8 cellular contexts compared by ENCODE assay signal in the genomic region with DNA sequence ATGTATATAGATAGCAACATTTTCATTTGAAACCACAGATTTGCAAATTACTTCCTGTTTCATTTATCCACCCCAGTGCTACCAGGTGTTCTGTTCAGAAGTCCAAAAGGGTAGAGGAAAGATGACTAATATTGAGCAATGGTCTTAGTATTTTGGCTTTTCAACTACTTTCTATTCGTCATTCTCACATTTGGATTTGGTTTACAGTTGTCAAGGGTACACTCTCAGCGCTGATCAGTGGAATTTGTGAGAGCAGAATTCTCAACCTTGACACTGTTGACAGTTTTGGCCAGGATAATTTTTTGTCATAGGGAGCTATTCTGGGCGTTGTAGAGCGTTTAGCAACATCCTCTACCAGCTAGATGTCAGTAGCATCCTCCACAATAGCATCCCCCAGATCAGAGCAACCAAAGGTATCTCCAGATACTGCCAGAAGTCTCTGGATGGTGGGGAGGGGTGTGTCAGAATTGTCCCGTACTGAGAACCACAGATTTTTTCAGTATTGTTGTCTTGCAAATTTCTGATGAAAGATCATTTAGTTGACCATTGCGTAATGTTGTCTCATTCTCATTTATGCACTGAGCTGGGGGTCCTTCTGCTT. TPM values are rescaled to one million over a fixed set of nuclear protein-coding genes. Genes with fewer than 3 reads are reported as not detected.
DNase-seq lines count a peak whose midpoint lies in the region; ATAC-seq and TF ChIP-seq lines count a peak whose summit lies in the region.

No MANE protein-coding gene starts in this region.

- H3K9me2 ChIP-seq in PC-9 (ENCODE audit: insufficient read depth): no peaks in the 10 kb centered on the region

- no peaks in the 10 kb centered on the region for H3K9me3 Mint-ChIP-seq in CD4-positive, alpha-beta memory T cell
- H3K9me3 Mint-ChIP-seq in activated naive CD4-positive, alpha-beta T cell treated with anti-CD3 and anti-CD28 coated beads, Interleukin-2, amount 50 U/mL, for 24 hours: no peaks in the 10 kb centered on the region
- no peaks in the 10 kb centered on the region for H3K9me3 Mint-ChIP-seq in stimulated activated naive CD8-positive, alpha-beta T cell treated with anti-CD3 and anti-CD28 coated beads, Interleukin-15, Interleukin-2, amounts not matched to agents 100 ng/mL and 50 ng/mL, for 24 hours

- no peak overlapping the region for H3K4me2 ChIP-seq in PC-9

- intact Hi-C loops in CD4-positive, alpha-beta memory T cell (cut with micrococcal nuclease): no loop called here
- intact Hi-C loops in PC-9 (cut with micrococcal nuclease; ENCODE audit: unreplicated experiment): no loop called here

- no peaks in the 10 kb centered on the region for H4K20me1 ChIP-seq in PC-9 (ENCODE audit: insufficient read depth)

- H3K4me3 ChIP-seq in CD4-positive, alpha-beta memory T cell (ENCODE audit: low read length in 2 of 2): no peak overlapping the region
- no peak overlapping the region for H3K4me3 ChIP-seq in PC-9

- peaks cover 11% of the 10 kb centered on the region; the same call in 1 of the 2 replicates for H3K79me2 ChIP-seq in PC-9 (ENCODE audit: low read depth)

- CTCF ChIA-PET in CD4-positive, alpha-beta memory T cell (lab: Charles Lee; ENCODE audit: partially characterized antibody): interaction anchor here (1.0 to 1.9 kb wide), 4 partner anchors 33 to 48 kb away, joined by 3 to 16 read pairs (median 3); a partner anchor contains a TSS
- CTCF ChIA-PET in PC-9 (lab: Charles Lee): interaction anchor here (0.7 kb wide), 1 partner anchor 125 kb away, joined by 5 read pairs; no protein-coding TSS in a partner anchor

- peaks cover 11% of the 10 kb centered on the region for H3F3A ChIP-seq in PC-9 (ENCODE audit: insufficient read depth, low read depth)

- H3K4me3 Mint-ChIP-seq in CD4-positive, alpha-beta memory T cell: peak overlapping the region in 7 of 8 donors; percentile 47 to 83 (median 67)
- peak overlapping the region; percentile 81 for H3K4me3 Mint-ChIP-seq in activated naive CD4-positive, alpha-beta T cell treated with anti-CD3 and anti-CD28 coated beads, Interleukin-2, amount 50 U/mL, for 24 hours
- H3K4me3 Mint-ChIP-seq in stimulated activated naive CD8-positive, alpha-beta T cell treated with anti-CD3 and anti-CD28 coated beads, Interleukin-15, Interleukin-2, amounts not matched to agents 100 ng/mL and 50 ng/mL, for 24 hours: peak overlapping the region; percentile 99

- no peak for TF ChIP-seq CTCF in PC-9 (conservative IDR thresholded peaks at IDR 0.05)

- H3K27me3 ChIP-seq in CD4-positive, alpha-beta memory T cell (ENCODE audit: insufficient read depth, low read length): no peaks in the 10 kb centered on the region
- no peaks in the 10 kb centered on the region for H3K27me3 ChIP-seq in PC-9 (ENCODE audit: insufficient read depth, low read depth)

- no peaks in the 10 kb centered on the region for H3K27me3 Mint-ChIP-seq in CD4-positive, alpha-beta memory T cell
- H3K27me3 Mint-ChIP-seq in activated naive CD4-positive, alpha-beta T cell treated with anti-CD3 and anti-CD28 coated beads, Interleukin-2, amount 50 U/mL, for 24 hours: no peaks in the 10 kb centered on the region
- no peaks in the 10 kb centered on the region for H3K27me3 Mint-ChIP-seq in stimulated activated naive CD8-positive, alpha-beta T cell treated with anti-CD3 and anti-CD28 coated beads, Interleukin-15, Interleukin-2, amounts not matched to agents 100 ng/mL and 50 ng/mL, for 24 hours

- no peak overlapping the region for H2AFZ ChIP-seq in PC-9

- H3K36me3 ChIP-seq in CD4-positive, alpha-beta memory T cell (ENCODE audit: insufficient read depth, low read length): peaks cover 5% of the 10 kb centered on the region
- no peaks in the 10 kb centered on the region for H3K36me3 ChIP-seq in PC-9 (ENCODE audit: low read depth)

- H3K4me1 Mint-ChIP-seq in CD4-positive, alpha-beta memory T cell: peaks cover 29 to 68% (median 45%) of the 10 kb centered on the region in 4 donors
- H3K4me1 Mint-ChIP-seq in activated naive CD4-positive, alpha-beta T cell treated with anti-CD3 and anti-CD28 coated beads, Interleukin-2, amount 50 U/mL, for 24 hours: peaks cover 62% of the 10 kb centered on the region
- H3K4me1 Mint-ChIP-seq in stimulated activated naive CD8-positive, alpha-beta T cell treated with anti-CD3 and anti-CD28 coated beads, Interleukin-15, Interleukin-2, amounts not matched to agents 100 ng/mL and 50 ng/mL, for 24 hours (ENCODE audit: low read depth): peaks cover 68% of the 10 kb centered on the region

- no TSS peak for BruUV-seq in PC-9 (replicated peaks; lab: Mats Ljungman, UMichigan)

- peak overlapping the region; percentile 44 for H3K27ac ChIP-seq in CD4-positive, alpha-beta memory T cell (ENCODE audit: low read depth, low read length)
- H3K27ac ChIP-seq in PC-9: no peak overlapping the region

- H3K9me3 ChIP-seq in CD4-positive, alpha-beta memory T cell (ENCODE audit: control insufficient read depth in 1 of 2, low read length in 2 of 2): no peaks in the 10 kb centered on the region
- no peaks in the 10 kb centered on the region for H3K9me3 ChIP-seq in PC-9 (ENCODE audit: insufficient read depth, low read depth)

- peaks cover 12 to 42% of the 10 kb centered on the region in 2 donors for H3K36me3 Mint-ChIP-seq in CD4-positive, alpha-beta memory T cell
- peaks cover 10% of the 10 kb centered on the region for H3K36me3 Mint-ChIP-seq in activated naive CD4-positive, alpha-beta T cell treated with anti-CD3 and anti-CD28 coated beads, Interleukin-2, amount 50 U/mL, for 24 hours
- H3K36me3 Mint-ChIP-seq in stimulated activated naive CD8-positive, alpha-beta T cell treated with anti-CD3 and anti-CD28 coated beads, Interleukin-15, Interleukin-2, amounts not matched to agents 100 ng/mL and 50 ng/mL, for 24 hours (ENCODE audit: low read depth): peaks cover 43% of the 10 kb centered on the region

- peak; percentile 24 to 52 (median 33) for DNase-seq in CD4-positive, alpha-beta memory T cell
- no peak for DNase-seq in glomerular visceral epithelial cell (ENCODE audit: extremely low spot score)
- no peak for DNase-seq in NCI-H1105 (lab: John Stamatoyannopoulos, UW)
- no peak for DNase-seq in PC-9

- peak overlapping the region; percentile 66 to 95 (median 90) for H3K27ac Mint-ChIP-seq in CD4-positive, alpha-beta memory T cell
- H3K27ac Mint-ChIP-seq in activated naive CD4-positive, alpha-beta T cell treated with anti-CD3 and anti-CD28 coated beads, Interleukin-2, amount 50 U/mL, for 24 hours: peak overlapping the region; percentile 92
- peak overlapping the region; percentile 91 for H3K27ac Mint-ChIP-seq in stimulated activated naive CD8-positive, alpha-beta T cell treated with anti-CD3 and anti-CD28 coated beads, Interleukin-15, Interleukin-2, amounts not matched to agents 100 ng/mL and 50 ng/mL, for 24 hours

- POLR2A ChIA-PET in CD4-positive, alpha-beta memory T cell (lab: Charles Lee; ENCODE audit: partially characterized antibody): interaction anchor here (0.6 to 9.6 kb wide), 2 partner anchors 32 to 405 kb away, joined by 3 to 315 read pairs; a partner anchor contains a TSS
- POLR2A ChIA-PET in PC-9 (lab: Charles Lee; ENCODE audit: unreplicated experiment): no interaction called here

- H3K4me1 ChIP-seq in CD4-positive, alpha-beta memory T cell (ENCODE audit: insufficient read depth, low read length): peaks cover 44% of the 10 kb centered on the region
- H3K4me1 ChIP-seq in PC-9 (replicated peaks; ENCODE audit: insufficient read depth): peaks cover 16% of the 10 kb centered on the region

- ATAC-seq in GM19452 (IDR thresholded peaks at IDR 0.05; ENCODE audit: unreplicated experiment) (peak; percentile 67), HG03442 (IDR thresholded peaks at IDR 0.05; ENCODE audit: unreplicated experiment) (peak; percentile 66)

RNA-seq across cellular contexts. Expression of gene HMCES, which starts 4.2 kb away (rescaled TPM):
- 10 to 100 TPM; 50.1 to 52.5 TPM for total RNA-seq in CD4-positive, alpha-beta memory T cell
- 100 to 1,000 TPM in 1 of 2 donors, 10 to 100 TPM in 1; 100.0 to 100 TPM for polyA plus RNA-seq in CD4-positive, alpha-beta memory T cell
- total RNA-seq in PC-9 (2021): 60.9 and 62.7 TPM in 2 replicates

RNA-seq across cellular contexts. Expression of gene COPG1, which starts 33.4 kb away (rescaled TPM):
- 100 to 1,000 TPM; 147 TPM for total RNA-seq in CD4-positive, alpha-beta memory T cell
- polyA plus RNA-seq in CD4-positive, alpha-beta memory T cell: 100 to 1,000 TPM in 1 of 2 donors, 10 to 100 TPM in 1; 67.4 to 111 TPM
- 195 and 212 TPM in 2 replicates for total RNA-seq in PC-9 (2021)

Comparison
In these comparisons a context has a peak if more than half of its experiments do, and no peak if none do; other contexts are left out.
1. DNase-seq: peak in CD4-positive, alpha-beta memory T cell (5 of 5); none in glomerular visceral epithelial cell (single experiment), NCI-H1105 (single experiment) and PC-9 (0 of 2).
2. Peak in every context shown above with its lines, with median percentiles within 50 percentile points of each other: H3K27ac Mint-ChIP-seq and H3K4me3 Mint-ChIP-seq.